ENCODE assay signal across 12 cellular contexts in genomic region chr9:129236441-129237145, GRCh38. TPM values are rescaled to one million over a fixed set of nuclear protein-coding genes. Genes with fewer than 3 reads are reported as not detected.
DNase-seq lines count a peak whose midpoint lies in the region; ATAC-seq and TF ChIP-seq lines count a peak whose summit lies in the region.
"Had no signal": no experiment of that assay in that cellular context is flagged by ENCODE, and none has a peak within 500 bp of the region (broad histone marks: within the 10 kb centered on the region; RNA-seq: fewer than 3 reads in every experiment).

No MANE protein-coding gene starts in this region.

- H3K4me2 ChIP-seq in fibroblast of lung (ENCODE audit: extremely low read depth, insufficient read depth, low read length), result peak overlapping the region; percentile 71

- ATAC-seq in left ventricle myocardium superior (no peak), Right ventricle myocardium inferior (no peak), WTC11 (peak; percentile 15; the same call in 1 of the 2 replicates)

- H3K27ac Mint-ChIP-seq in WTC11, result no peak overlapping the region

- no peaks in the 10 kb centered on the region for H3K36me3 ChIP-seq in fibroblast of lung (ENCODE audit: control insufficient read depth, insufficient read depth, low read length)
- no peaks in the 10 kb centered on the region for H3K36me3 ChIP-seq in suprapubic skin
- H3K36me3 ChIP-seq: left lung had no signal

- no peaks in the 10 kb centered on the region for H3K79me2 ChIP-seq in fibroblast of lung (ENCODE audit: control insufficient read depth, insufficient read depth, low read length)

- H3K27me3 ChIP-seq in fibroblast of lung (ENCODE audit: control insufficient read depth, insufficient read depth, low read length), result no peaks in the 10 kb centered on the region
- no peaks in the 10 kb centered on the region for H3K27me3 ChIP-seq in suprapubic skin
- H3K27me3 ChIP-seq: left lung had no signal

- H3K4me1 Mint-ChIP-seq in WTC11, result peaks cover 20% of the 10 kb centered on the region

- H3K4me3 Mint-ChIP-seq in WTC11, result no peak overlapping the region

- WGBS in suprapubic skin, result 63% methylated on average over 13 of the region's 15 CpGs

- H3K4me1 ChIP-seq in fibroblast of lung (ENCODE audit: control insufficient read depth, extremely low read depth, insufficient read depth, low read length), result peaks cover 6% of the 10 kb centered on the region
- H3K4me1 ChIP-seq in suprapubic skin, result peaks cover 8% of the 10 kb centered on the region

- peaks cover 5% of the 10 kb centered on the region for H3K36me3 Mint-ChIP-seq in WTC11

- H3K9ac ChIP-seq in fibroblast of lung (ENCODE audit: insufficient read depth, low read length), result no peak overlapping the region
- H3K9ac ChIP-seq: KMS-11 had no signal

- H4K20me1 ChIP-seq in fibroblast of lung (ENCODE audit: control insufficient read depth, extremely low read depth, insufficient read depth, low read length), result no peaks in the 10 kb centered on the region

- H2AFZ ChIP-seq in fibroblast of lung (ENCODE audit: low read length), result no peak overlapping the region

- H3K4me3 ChIP-seq in fibroblast of lung (replicated peaks in 1 of 4; ENCODE audit: control extremely low read depth in 1 of 4, insufficient read depth in 1 of 4, low read depth in 3 of 4, low read length in 4 of 4), result no peak overlapping the region
- H3K4me3 ChIP-seq in suprapubic skin, result no peak overlapping the region
- H3K4me3 ChIP-seq: left lung, SK-N-MC had no signal

- H3K27ac ChIP-seq in fibroblast of lung (ENCODE audit: insufficient read depth, low read length), result no peak overlapping the region
- peak overlapping the region; percentile 17 for H3K27ac ChIP-seq in temporal lobe (ENCODE audit: low read depth, low read length)
- H3K27ac ChIP-seq in suprapubic skin, result no peak overlapping the region
- H3K27ac ChIP-seq: KMS-11, left lung, SK-N-MC had no signal

- POLR2A ChIA-PET in WTC11 (lab: Charles Lee), result interaction anchor here (0.8 kb wide), 1 partner anchor 93 kb away, joined by 3 read pairs; no protein-coding TSS in a partner anchor

- intact Hi-C loops in left ventricle myocardium superior (cut with micrococcal nuclease), result no loop called here
- intact Hi-C loops in Right ventricle myocardium inferior (cut with DNase I), result no loop called here

- H3K9me3 ChIP-seq in fibroblast of lung (ENCODE audit: control insufficient read depth, insufficient read depth, low read depth, low read length) (no peaks in the 10 kb centered on the region), suprapubic skin (no peaks in the 10 kb centered on the region)

- no peak for TF ChIP-seq POLR2A in suprapubic skin (IDR thresholded peaks at IDR 0.05)

- H3K27me3 Mint-ChIP-seq in WTC11 (ENCODE audit: low read depth), result no peaks in the 10 kb centered on the region

- no peaks in the 10 kb centered on the region for H3K9me3 Mint-ChIP-seq in WTC11

- CTCF ChIA-PET in WTC11 (lab: Charles Lee), result interaction anchor here (0.9 to 3.1 kb wide), 4 partner anchors 17 to 105 kb away, joined by 4 to 11 read pairs (median 7); no protein-coding TSS in a partner anchor

- TF ChIP-seq CTCF in WTC11 (IDR thresholded peaks at IDR 0.05), result no peak
- no peak for TF ChIP-seq CTCF in fibroblast of lung (conservative IDR thresholded peaks at IDR 0.05 in 1 of 2, IDR thresholded peaks at IDR 0.05 in 1 of 2; ENCODE audit: low read depth in 1 of 2, low read length in 2 of 2)
- TF ChIP-seq CTCF in suprapubic skin (IDR thresholded peaks at IDR 0.05), result no peak

- peak; percentile 20 for DNase-seq in left ventricle myocardium superior
- no peak for DNase-seq in Right ventricle myocardium inferior (ENCODE audit: missing footprints)
- DNase-seq in WTC11 (ENCODE audit: low spot score), result no peak
- DNase-seq in fibroblast of lung (ENCODE audit: low read depth in 2 of 2), result no peak
- DNase-seq in suprapubic skin (ENCODE audit: low spot score in 2 of 2), result no peak
- DNase-seq in RKO (ENCODE audit: low spot score), result no peak
- no peak for DNase-seq in effector CD8-positive, alpha-beta T cell (lab: John Stamatoyannopoulos, UW)
- DNase-seq: foreskin melanocyte had no signal

- TF ChIP-seq EP300 in suprapubic skin (IDR thresholded peaks at IDR 0.05), result no peak

TF ChIP-seq in WTC11, 78 proteins besides CTCF, POLR2A, EP300 and RAD21 (continues in another document):
- TF ChIP-seq USF1 (CRISPR knock-in tag; IDR thresholded peaks at IDR 0.05) (no peak), TEAD1 (CRISPR knock-in tag; IDR thresholded peaks at IDR 0.05) (no peak), AFF4 (CRISPR knock-in tag; IDR thresholded peaks at IDR 0.05; ENCODE audit: borderline replicate concordance) (no peak), NFE2L1 (CRISPR knock-in tag; IDR thresholded peaks at IDR 0.05) (no peak), NR3C1 (CRISPR knock-in tag; conservative IDR thresholded peaks at IDR 0.05; ENCODE audit: low read depth) (no peak), ZNF512 (CRISPR knock-in tag; IDR thresholded peaks at IDR 0.05; ENCODE audit: borderline replicate concordance) (no peak), ATF2 (CRISPR knock-in tag; IDR thresholded peaks at IDR 0.05; ENCODE audit: borderline replicate concordance, low read depth) (no peak)

RNA-seq across cellular contexts. Expression of gene IER5L, which starts 58.5 kb away (rescaled TPM):
- total RNA-seq in left ventricle myocardium superior (3.5 TPM), Right ventricle myocardium inferior (4.6 TPM), WTC11 (2021) (4.6 to 5.9 TPM (median 5.1 TPM) in 3 replicates), fibroblast of lung (71.5 and 97.3 TPM in 2 replicates), temporal lobe (20.2 TPM), suprapubic skin (1 to 10 TPM; 4.3 to 8.2 (median 6.2) TPM)
- polyA plus RNA-seq in fibroblast of lung, result 4.1 and 9.2 TPM in 2 replicates
- polyA plus RNA-seq in fibroblast of lung (2012), result 13.6 and 19.5 TPM in 2 replicates
- 4.1 and 7.5 TPM in 2 replicates for polyA minus RNA-seq in fibroblast of lung (ENCODE audit: low replicate concordance)
